In the genomic region with DNA sequence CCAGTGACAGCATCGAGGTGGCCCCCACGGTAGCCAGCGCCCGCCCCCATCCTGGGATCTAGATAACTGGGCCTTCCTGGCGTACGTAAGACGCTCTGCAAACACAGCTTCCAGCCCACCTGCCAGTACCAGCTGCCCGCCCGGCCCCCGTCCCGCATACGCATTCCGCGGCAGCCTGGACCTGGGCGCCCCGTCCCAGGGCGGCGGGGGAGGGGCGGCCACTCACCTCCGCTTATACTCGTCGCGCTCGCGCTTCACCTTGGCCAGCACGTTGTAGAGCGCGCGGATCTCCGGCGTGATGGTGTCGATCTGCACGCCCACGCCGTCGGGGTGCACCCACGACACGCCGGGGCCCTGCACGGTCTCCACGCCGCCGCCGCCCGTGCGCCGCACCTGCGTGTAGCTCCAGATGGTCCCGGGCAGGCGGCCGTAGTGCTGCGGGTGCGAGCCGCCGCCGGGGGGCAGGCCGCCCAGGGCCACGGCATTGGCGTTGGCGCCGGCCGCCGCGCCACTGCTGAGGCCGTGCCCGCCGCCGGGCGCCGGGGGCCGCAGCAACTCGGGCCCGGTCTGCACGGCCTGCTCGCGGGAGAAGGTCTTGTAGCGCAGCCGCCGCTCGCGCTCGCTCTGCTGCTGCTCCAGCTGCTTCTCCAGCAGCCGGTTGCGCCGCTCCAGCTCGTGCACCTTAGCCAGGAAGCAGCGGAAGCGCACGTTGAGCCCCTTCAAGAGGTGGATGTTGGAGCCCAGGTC, we compare ENCODE assay signal across 8 cellular contexts. TPM values are rescaled to one million over a fixed set of nuclear protein-coding genes. Genes with fewer than 3 reads are reported as not detected.
DNase-seq lines count a peak whose midpoint lies in the region; ATAC-seq lines count a peak whose summit lies in the region.

No MANE protein-coding gene starts in this region.

- peak overlapping the region; percentile 99 for H3K27ac Mint-ChIP-seq in T-cell

- no peaks in the 10 kb centered on the region for H3K36me3 ChIP-seq in ACC112 (ENCODE audit: insufficient read depth, low read length)

- H3K27me3 ChIP-seq in ACC112 (ENCODE audit: insufficient read depth, low read length), result peaks cover 10% of the 10 kb centered on the region

- H3K79me2 ChIP-seq in ACC112 (ENCODE audit: control insufficient read depth, insufficient read depth, low read length, unreplicated experiment), result peaks cover 26% of the 10 kb centered on the region

- DNase-seq in T-cell (peak; percentile 31 to 69 (median 56)), astrocyte of the hippocampus (ENCODE audit: low read depth, low spot score) (peak; percentile 65), iris pigment epithelial cell (ENCODE audit: low read depth) (peak; percentile 65), COLO829 (ENCODE audit: low spot score) (no peak)
- peak; percentile 57 for DNase-seq in stimulated activated CD4-positive, alpha-beta T cell treated with anti-CD3 and anti-CD28 coated beads, Interleukin-2, amount 100 ng/mL, for 4 hours (ENCODE audit: low read depth)

- H3K4me1 Mint-ChIP-seq in T-cell, result peaks cover 63 to 68% (median 65%) of the 10 kb centered on the region in 3 donors

- no peak overlapping the region for H3K27ac ChIP-seq in ACC112 (ENCODE audit: low read depth, low read length)

- POLR2A ChIA-PET in T-cell (lab: Charles Lee), result interaction anchor here (0.6 to 1.7 kb wide), 3 partner anchors 9 to 117 kb away, joined by 3 to 5 read pairs (median 3); no protein-coding TSS in a partner anchor

- peak overlapping the region; percentile 78 for H2AFZ ChIP-seq in ACC112 (ENCODE audit: low read length, unreplicated experiment)

- H3K27me3 Mint-ChIP-seq in T-cell, result no peaks in the 10 kb centered on the region

- CTCF ChIA-PET in T-cell (lab: Charles Lee), result interaction anchor here in 1 of 2 donors (1.3 to 1.5 kb wide), 3 partner anchors 17 to 43 kb away, joined by 4 to 7 read pairs (median 6); no protein-coding TSS in a partner anchor

- peaks cover 4% of the 10 kb centered on the region for H3K36me3 Mint-ChIP-seq in T-cell

- ATAC-seq in GM18519 (IDR thresholded peaks at IDR 0.05; ENCODE audit: low FRiP score, unreplicated experiment), result peak; percentile 11
- ATAC-seq in HG03354 (IDR thresholded peaks at IDR 0.05; ENCODE audit: poor library complexity, severe bottlenecking, unreplicated experiment), result peak; percentile 17
- ATAC-seq in T-cell (replicated peaks in 1 of 4), result peak; percentile 21 to 42 (median 36)

- peak overlapping the region; percentile 91 for H3K4me3 ChIP-seq in ACC112 (ENCODE audit: low read depth, low read length)

- H3K4me3 Mint-ChIP-seq in T-cell, result peak overlapping the region; percentile 88 to 90 (median 89)

- H3K9me3 Mint-ChIP-seq in T-cell, result no peaks in the 10 kb centered on the region

- H3K4me1 ChIP-seq in ACC112 (ENCODE audit: control insufficient read depth, insufficient read depth, low read length, unreplicated experiment), result peaks cover 22% of the 10 kb centered on the region

RNA-seq across cellular contexts. Expression of gene IFFO2, which starts 0.9 kb away (rescaled TPM):
- 10 to 100 TPM; 36.0 to 76.2 (median 37.7) TPM for total RNA-seq in T-cell

RNA-seq across cellular contexts. Expression of gene ALDH4A1, which starts 53.3 kb away (rescaled TPM):
- total RNA-seq in T-cell, result 1 to 10 TPM in 4 of 5 donors, under 1 TPM in 1; 0.85 to 2.8 (median 2.2) TPM
